In the genomic region with DNA sequence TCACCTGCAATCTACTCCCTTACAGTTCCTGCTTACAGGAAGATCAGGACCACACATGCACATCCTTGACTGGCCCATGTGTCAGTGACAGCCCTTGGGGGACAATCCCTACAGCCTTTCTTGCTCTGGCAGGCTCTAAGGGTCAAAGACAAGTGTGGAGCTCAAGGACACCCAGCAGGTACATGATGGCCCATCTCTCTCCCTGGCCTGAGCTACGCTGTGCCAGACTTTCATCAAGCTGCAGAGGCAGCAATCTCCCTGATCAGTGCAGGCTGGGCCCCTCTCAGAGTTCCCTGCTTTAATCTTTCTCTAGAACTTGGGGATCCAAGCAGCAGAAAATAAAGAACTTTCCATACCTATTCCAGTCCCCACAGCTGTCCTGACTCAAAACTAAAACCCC, we compare ENCODE assay signal across 11 cellular contexts. TPM values are rescaled to one million over a fixed set of nuclear protein-coding genes. Genes with fewer than 3 reads are reported as not detected.
A peak's percentile ranks its signal among the peaks of the same experiment; 100 is the strongest.
DNase-seq lines count a peak whose midpoint lies in the region; ATAC-seq, FAIRE-seq and TF ChIP-seq lines count a peak whose summit lies in the region.
"Had no signal": no experiment of that assay in that cellular context is flagged by ENCODE, and none has a peak within 500 bp of the region (broad histone marks: within the 10 kb centered on the region; RNA-seq: fewer than 3 reads in every experiment).

No MANE protein-coding gene starts in this region.

- no peak for DNase-seq in activated CD4-positive, alpha-beta T cell treated with anti-CD3 and anti-CD28 coated beads for 36 hours
- no peak for DNase-seq in activated CD4-positive, alpha-beta T cell treated with anti-CD3 and anti-CD28 coated beads, Interleukin-2, amount 50 U/mL, for 48 hours
- no peak for DNase-seq in H1 (ENCODE audit: low read depth in 1 of 2, low spot score in 2 of 2)
- no peak for DNase-seq in chondrocyte (ENCODE audit: low spot score)
- DNase-seq in EL: no peak
- DNase-seq: NCI-H510A treated with DMSO at 0.1 percent for 48 hours, SHP77, upper lobe of left lung had no signal

- H2BK15ac ChIP-seq in H1 (ENCODE audit: low read length): no peak overlapping the region

- FAIRE-seq in H1 (lab: Jason Lieb, UNC): no peak

- CTCF ChIA-PET in activated CD4-positive, alpha-beta T cell treated with anti-CD3 and anti-CD28 coated beads for 36 hours (lab: Charles Lee): interaction anchor here (0.7 to 2.2 kb wide), 10 partner anchors 8 to 190 kb away, joined by 3 to 11 read pairs (median 6); no protein-coding TSS in a partner anchor
- CTCF ChIA-PET in H1 (lab: Charles Lee; ENCODE audit: partially characterized antibody): interaction anchor here (0.8 to 41.3 kb wide), 11 partner anchors 9 to 56 kb away, joined by 3 to 1311 read pairs (median 4); partner anchors contain the start of genes CYP11A1 and UBL7

- H3K4me1 ChIP-seq in OCI-LY3 (ENCODE audit: low read length) (peaks cover 76% of the 10 kb centered on the region), H1 (replicated peaks in 1 of 4; ENCODE audit: control insufficient read depth in 3 of 4, insufficient read depth in 4 of 4, low read length in 3 of 4) (peaks cover 0 to 12% (median 7%) of the 10 kb centered on the region in 4 experiments; a peak in 6 of 7 replicates), skeletal muscle satellite cell (ENCODE audit: control insufficient read depth, insufficient read depth, low read length) (peaks cover 67% of the 10 kb centered on the region)

- 0 out of 2 replicates have a peak overlapping the region, but pooled peaks have one; percentile 3 for H2AK5ac ChIP-seq in H1 (ENCODE audit: low read depth, low read length)

- H3K27ac Mint-ChIP-seq in activated CD4-positive, alpha-beta T cell treated with anti-CD3 and anti-CD28 coated beads for 36 hours: peak overlapping the region; percentile 52
- no peak overlapping the region for H3K27ac Mint-ChIP-seq in chondrocyte (ENCODE audit: unreplicated experiment)

- no peak overlapping the region for H4K91ac ChIP-seq in H1 (replicated peaks; ENCODE audit: insufficient read length, low read length)

- H2BK20ac ChIP-seq in H1 (ENCODE audit: low read length): no peak overlapping the region

- no peak overlapping the region for H3K14ac ChIP-seq in H1 (ENCODE audit: insufficient read length)

- H3K36me3 ChIP-seq in OCI-LY3 (replicated peaks; ENCODE audit: low read depth, low read length): peaks cover 73% of the 10 kb centered on the region
- H3K36me3 ChIP-seq in H1 (ENCODE audit: control insufficient read depth in 2 of 4, insufficient read depth in 4 of 4, low read length in 3 of 4): no peaks in the 10 kb centered on the region
- H3K36me3 ChIP-seq in skeletal muscle satellite cell (ENCODE audit: insufficient read depth, low read length): peaks cover 28% of the 10 kb centered on the region
- H3K36me3 ChIP-seq: upper lobe of left lung had no signal

- no peak overlapping the region for H3K4ac ChIP-seq in H1 (replicated peaks; ENCODE audit: insufficient read length, low read depth, low read length)

- no peak overlapping the region for H2BK5ac ChIP-seq in H1 (ENCODE audit: low read depth, low read length)

- H3K56ac ChIP-seq in H1 (replicated peaks; ENCODE audit: insufficient read length, low read depth, low read length): no peak overlapping the region

- peaks cover 71% of the 10 kb centered on the region for H3K4me1 Mint-ChIP-seq in activated CD4-positive, alpha-beta T cell treated with anti-CD3 and anti-CD28 coated beads for 36 hours
- peaks cover 14% of the 10 kb centered on the region for H3K4me1 Mint-ChIP-seq in chondrocyte (ENCODE audit: low read depth)

- peaks cover 16% of the 10 kb centered on the region; the same call in 1 of the 2 replicates for H3K23me2 ChIP-seq in H1 (ENCODE audit: low read depth, low read length)

- H3K9me3 ChIP-seq in OCI-LY3 (ENCODE audit: insufficient read depth, low read length): no peaks in the 10 kb centered on the region
- H3K9me3 ChIP-seq in H1 (ENCODE audit: insufficient read depth in 2 of 2, low read depth in 1 of 2, low read length in 1 of 2): no peaks in the 10 kb centered on the region
- H3K9me3 ChIP-seq in skeletal muscle satellite cell (replicated peaks; ENCODE audit: low read length): no peaks in the 10 kb centered on the region
- H3K9me3 ChIP-seq: upper lobe of left lung had no signal

- peaks cover 47% of the 10 kb centered on the region for H3K36me3 Mint-ChIP-seq in activated CD4-positive, alpha-beta T cell treated with anti-CD3 and anti-CD28 coated beads for 36 hours (ENCODE audit: low read depth)
- no peaks in the 10 kb centered on the region for H3K36me3 Mint-ChIP-seq in chondrocyte (ENCODE audit: low read depth)

- intact Hi-C loops in activated CD4-positive, alpha-beta T cell treated with anti-CD3 and anti-CD28 coated beads for 36 hours (cut with DNase I, micrococcal nuclease): loop anchor here in 1 of 2 experiments (10.0 kb wide), 1 partner anchor 114 kb away; the partner anchor contains the start of gene ARID3B

- no peak overlapping the region for H3K23ac ChIP-seq in H1 (ENCODE audit: insufficient read length)

- TF ChIP-seq POLR2A in H1 (IDR thresholded peaks at IDR 0.05; ENCODE audit: control extremely low read depth in 1 of 2, low read depth in 2 of 2, low read length in 2 of 2): no peak

- no peaks in the 10 kb centered on the region for H3K27me3 Mint-ChIP-seq in activated CD4-positive, alpha-beta T cell treated with anti-CD3 and anti-CD28 coated beads for 36 hours
- H3K27me3 Mint-ChIP-seq in chondrocyte (ENCODE audit: low read depth): peaks cover 2% of the 10 kb centered on the region

- POLR2A ChIA-PET in activated CD4-positive, alpha-beta T cell treated with anti-CD3 and anti-CD28 coated beads for 36 hours (lab: Charles Lee): interaction anchor here (0.6 to 1.0 kb wide), 2 partner anchors 30 to 191 kb away, joined by 3 read pairs; partner anchors contain the start of gene UBL7
- POLR2A ChIA-PET in H1 (lab: Charles Lee; ENCODE audit: partially characterized antibody): interaction anchor here (0.9 to 1.7 kb wide), 5 partner anchors 9 to 183 kb away, joined by 3 to 8 read pairs (median 4); no protein-coding TSS in a partner anchor

- H2BK12ac ChIP-seq in H1 (ENCODE audit: low read depth, low read length): no peak overlapping the region

- H3K27me3 ChIP-seq in OCI-LY3 (ENCODE audit: low read depth, low read length) (no peaks in the 10 kb centered on the region), H1 (replicated peaks in 1 of 4; ENCODE audit: control insufficient read depth in 3 of 4, extremely low read depth in 1 of 4, insufficient read depth in 3 of 4, low read length in 3 of 4) (peaks cover 0 to 14% (median 10%) of the 10 kb centered on the region in 4 experiments; a peak in 5 of 7 replicates), skeletal muscle satellite cell (ENCODE audit: control insufficient read depth, insufficient read depth, low read length) (no peaks in the 10 kb centered on the region)

- no peak overlapping the region for H2AFZ ChIP-seq in OCI-LY3 (ENCODE audit: low read depth, low read length)
- no peak overlapping the region for H2AFZ ChIP-seq in H1 (ENCODE audit: low read length)

- H3K4me3 Mint-ChIP-seq in activated CD4-positive, alpha-beta T cell treated with anti-CD3 and anti-CD28 coated beads for 36 hours: peak overlapping the region; percentile 83
- H3K4me3 Mint-ChIP-seq in chondrocyte (ENCODE audit: unreplicated experiment): no peak overlapping the region

- peaks cover 3% of the 10 kb centered on the region for H3K79me1 ChIP-seq in H1 (ENCODE audit: low read depth, low read length)

- no peak overlapping the region for H2BK120ac ChIP-seq in H1 (replicated peaks; ENCODE audit: low read depth, low read length)

- no peak for TF ChIP-seq RAD21 in H1 (IDR thresholded peaks at IDR 0.05 in 1 of 2, conservative IDR thresholded peaks at IDR 0.05 in 1 of 2; ENCODE audit: low read depth in 2 of 2, low read length in 2 of 2)

- peaks cover 98% of the 10 kb centered on the region for H3K79me2 ChIP-seq in OCI-LY3 (ENCODE audit: low read length)
- H3K79me2 ChIP-seq in H1 (ENCODE audit: control insufficient read depth in 1 of 2, insufficient read depth in 2 of 2, low read length in 2 of 2): peaks cover 0 to 22% of the 10 kb centered on the region in 2 experiments; a peak in 2 of 4 replicates

- peak overlapping the region; percentile 99 for H3K9ac ChIP-seq in OCI-LY3 (ENCODE audit: low read length)
- no peak overlapping the region for H3K9ac ChIP-seq in H1 (replicated peaks in 1 of 4; ENCODE audit: extremely low read depth in 1 of 4, low read depth in 3 of 4, low read length in 3 of 4)
- H3K9ac ChIP-seq in skeletal muscle satellite cell (ENCODE audit: low read depth, low read length): peak overlapping the region; percentile 91

- H3K4me3 ChIP-seq in OCI-LY3 (ENCODE audit: low read length) (peak overlapping the region; percentile 95), H1 (ENCODE audit: extremely low read depth in 1 of 4, insufficient read depth in 2 of 4, low read depth in 3 of 4, low read length in 4 of 4) (no peak overlapping the region), skeletal muscle satellite cell (ENCODE audit: low read length) (peak overlapping the region; percentile 95)

- H3K4me2 ChIP-seq in OCI-LY3 (ENCODE audit: low read length): peak overlapping the region; percentile 95
- H3K4me2 ChIP-seq in H1 (ENCODE audit: insufficient read depth in 1 of 2, low read depth in 2 of 2, low read length in 2 of 2): no peak overlapping the region
- peak overlapping the region; percentile 99 for H3K4me2 ChIP-seq in skeletal muscle satellite cell (ENCODE audit: low read length)

- no peak for ATAC-seq in activated CD4-positive, alpha-beta T cell treated with anti-CD3 and anti-CD28 coated beads for 36 hours
- no peak for ATAC-seq in HG03432 (IDR thresholded peaks at IDR 0.05; ENCODE audit: unreplicated experiment)

- H4K5ac ChIP-seq in H1 (ENCODE audit: insufficient read length, low read depth, low read length): no peak overlapping the region

- no peak for TF ChIP-seq EP300 in H1 (IDR thresholded peaks at IDR 0.05; ENCODE audit: borderline replicate concordance in 1 of 2, low read depth in 2 of 2, low read length in 2 of 2)

- no peak overlapping the region for H4K8ac ChIP-seq in H1 (ENCODE audit: extremely low read depth, insufficient read depth, low read length)

- TF ChIP-seq CTCF in OCI-LY3 (IDR thresholded peaks at IDR 0.05; ENCODE audit: low read depth, low read length) (no peak), H1 (IDR thresholded peaks at IDR 0.05; ENCODE audit: control extremely low read depth in 1 of 3, insufficient read depth in 1 of 3, low read depth in 1 of 3, low read length in 3 of 3) (no peak), chondrocyte (IDR thresholded peaks at IDR 0.05) (no peak)

- H3K27ac ChIP-seq in OCI-LY3 (ENCODE audit: low read length) (peak overlapping the region; percentile 85), H1 (ENCODE audit: low read depth, low read length) (no peak overlapping the region)
- H3K27ac ChIP-seq: upper lobe of left lung had no signal

- no peak overlapping the region for H3K18ac ChIP-seq in H1 (ENCODE audit: extremely low read depth, low read length)

- 100% methylated on average over 1 of the region's 1 CpG; no CpG with 5 or more reads in 1 of the 2 experiments for WGBS in H1 (ENCODE audit: extremely low coverage in 1 of 2, insufficient coverage in 1 of 2, insufficient read length in 1 of 2, insufficient replicate concordance in 2 of 2, low coverage in 1 of 2, low lambda C conversion rate in 2 of 2, missing lambda C conversion rate in 1 of 2), 2 experiments

- H3K9me3 Mint-ChIP-seq in activated CD4-positive, alpha-beta T cell treated with anti-CD3 and anti-CD28 coated beads for 36 hours (ENCODE audit: low read depth): no peaks in the 10 kb centered on the region
- H3K9me3 Mint-ChIP-seq in chondrocyte (ENCODE audit: low read depth): no peaks in the 10 kb centered on the region

- H4K20me1 ChIP-seq in OCI-LY3 (ENCODE audit: insufficient read depth, low read length) (peaks cover 68% of the 10 kb centered on the region), H1 (replicated peaks in 1 of 2; ENCODE audit: control insufficient read depth in 1 of 2, insufficient read depth in 2 of 2, low read length in 2 of 2) (peaks cover 10 to 20% of the 10 kb centered on the region in 2 experiments)

RNA-seq across cellular contexts. Expression of gene SEMA7A, which starts 2.6 kb away (rescaled TPM):
- 10 to 100 TPM; 57.3 to 57.7 TPM for total RNA-seq in activated CD4-positive, alpha-beta T cell treated with anti-CD3 and anti-CD28 coated beads for 36 hours
- 14.6 and 15.0 TPM in 2 replicates for total RNA-seq in H1 (2021; fragmentation: NEBNext Ultra II Directional; extraction: Animal tissue kit (Norgen Biotek cat#: 25700))
- 10.7 and 13.4 TPM in 2 replicates for polyA plus RNA-seq in H1 (2011; rRNA removed)
- 10.9 TPM for polyA plus RNA-seq in H1 (2011; cell fraction: cytosol; rRNA removed)
- polyA plus RNA-seq in H1 (2011; cell fraction: nucleus; rRNA removed): 19.2 TPM
- 10.5 to 14.0 TPM (median 12.0 TPM) in 4 replicates for polyA plus RNA-seq in H1 (2012, experiment 1 of 2)
- 11.5 TPM for polyA plus RNA-seq in H1 (2012, experiment 2 of 2)
- polyA plus RNA-seq in H1 (2013, experiment 1 of 2): 16.7 TPM
- 16.7 TPM for polyA plus RNA-seq in H1 (2013, experiment 2 of 2)
- 10.7 and 12.5 TPM in 2 replicates for polyA minus RNA-seq in H1 (2011; rRNA and poly(A)+ RNA removed)
- polyA minus RNA-seq in H1 (2011; cell fraction: cytosol; rRNA and poly(A)+ RNA removed): 4.6 TPM
- 9.5 TPM for polyA minus RNA-seq in H1 (2011; cell fraction: nucleus; rRNA and poly(A)+ RNA removed)
- total RNA-seq in skeletal muscle satellite cell (2012; rRNA removed): 44.1 and 94.4 TPM in 2 replicates
- 1.1 to 3.3 TPM (median 2.3 TPM) in 3 replicates for total RNA-seq in chondrocyte

RNA-seq across cellular contexts. Expression of gene UBL7, which starts 29.8 kb away (rescaled TPM):
- 10 to 100 TPM; 47.5 to 48.6 TPM for total RNA-seq in activated CD4-positive, alpha-beta T cell treated with anti-CD3 and anti-CD28 coated beads for 36 hours
- 71.5 and 76.7 TPM in 2 replicates for total RNA-seq in H1 (2021; fragmentation: NEBNext Ultra II Directional; extraction: Animal tissue kit (Norgen Biotek cat#: 25700))
- polyA plus RNA-seq in H1 (2011; rRNA removed): 183 and 186 TPM in 2 replicates
- 101 TPM for polyA plus RNA-seq in H1 (2011; cell fraction: cytosol; rRNA removed)
- polyA plus RNA-seq in H1 (2011; cell fraction: nucleus; rRNA removed): 85.9 TPM
- 56.4 to 78.9 TPM (median 73.2 TPM) in 4 replicates for polyA plus RNA-seq in H1 (2012, experiment 1 of 2)
- polyA plus RNA-seq in H1 (2012, experiment 2 of 2): 143 TPM
- polyA plus RNA-seq in H1 (2013, experiment 1 of 2): 41.2 TPM
- 42.3 TPM for polyA plus RNA-seq in H1 (2013, experiment 2 of 2)
- 83.6 and 88.4 TPM in 2 replicates for polyA minus RNA-seq in H1 (2011; rRNA and poly(A)+ RNA removed)
- polyA minus RNA-seq in H1 (2011; cell fraction: cytosol; rRNA and poly(A)+ RNA removed): 31.5 TPM
- polyA minus RNA-seq in H1 (2011; cell fraction: nucleus; rRNA and poly(A)+ RNA removed): 27.7 TPM
- total RNA-seq in skeletal muscle satellite cell (2012; rRNA removed): 37.0 and 43.7 TPM in 2 replicates
- total RNA-seq in chondrocyte: 30.0 to 34.5 TPM (median 32.5 TPM) in 3 replicates

Comparison
In these comparisons a context has a peak if more than half of its experiments do, and no peak if none do; other contexts are left out.
1. H3K4me2 ChIP-seq: peak in OCI-LY3 (single experiment) and skeletal muscle satellite cell (single experiment); none in H1 (0 of 2).
2. H3K4me3 ChIP-seq: peak in OCI-LY3 (single experiment) and skeletal muscle satellite cell (single experiment); none in H1 (0 of 4).
3. H3K9ac ChIP-seq: peak in OCI-LY3 (single experiment) and skeletal muscle satellite cell (single experiment); none in H1 (0 of 4).